Comparison of ENCODE assay signal across 1 cellular context in the genomic region with DNA sequence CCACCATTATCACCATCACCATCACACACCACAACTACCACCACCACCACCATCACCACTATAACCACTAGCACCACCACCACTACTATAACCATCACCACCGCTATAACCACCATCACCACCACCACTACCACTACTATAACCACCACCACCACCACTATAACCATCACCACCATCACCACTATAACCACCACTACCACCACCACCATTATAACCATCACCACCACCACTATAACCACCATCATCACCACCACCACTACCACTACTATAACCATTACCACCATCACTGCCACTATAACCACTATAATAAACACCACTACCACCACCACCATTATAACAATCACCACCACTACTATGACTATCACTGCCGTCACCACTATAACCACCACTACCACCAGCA.
TF ChIP-seq lines count a peak whose summit lies in the region.

No MANE protein-coding gene starts in this region.

TF ChIP-seq in IMR-90, 13 proteins besides CTCF, POLR2A, EP300 and RAD21:
- TF ChIP-seq FOS (IDR thresholded peaks at IDR 0.05; ENCODE audit: low read depth, low read length) = no peak
- TF ChIP-seq RFX5 (IDR thresholded peaks at IDR 0.05; ENCODE audit: low read depth, low read length) = no peak
- TF ChIP-seq, protein P1, sequence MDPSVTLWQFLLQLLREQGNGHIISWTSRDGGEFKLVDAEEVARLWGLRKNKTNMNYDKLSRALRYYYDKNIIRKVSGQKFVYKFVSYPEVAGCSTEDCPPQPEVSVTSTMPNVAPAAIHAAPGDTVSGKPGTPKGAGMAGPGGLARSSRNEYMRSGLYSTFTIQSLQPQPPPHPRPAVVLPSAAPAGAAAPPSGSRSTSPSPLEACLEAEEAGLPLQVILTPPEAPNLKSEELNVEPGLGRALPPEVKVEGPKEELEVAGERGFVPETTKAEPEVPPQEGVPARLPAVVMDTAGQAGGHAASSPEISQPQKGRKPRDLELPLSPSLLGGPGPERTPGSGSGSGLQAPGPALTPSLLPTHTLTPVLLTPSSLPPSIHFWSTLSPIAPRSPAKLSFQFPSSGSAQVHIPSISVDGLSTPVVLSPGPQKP (IDR thresholded peaks at IDR 0.05; ENCODE audit: borderline replicate concordance, low read depth, low read length) = no peak
- no peak for TF ChIP-seq NFE2L2 (IDR thresholded peaks at IDR 0.05; ENCODE audit: low read depth, low read length)
- TF ChIP-seq MXI1 (IDR thresholded peaks at IDR 0.05; ENCODE audit: borderline replicate concordance, low read depth, low read length) = no peak
- TF ChIP-seq MAFK (IDR thresholded peaks at IDR 0.05; ENCODE audit: low read depth, low read length) = no peak
- TF ChIP-seq RCOR1 (IDR thresholded peaks at IDR 0.05; ENCODE audit: insufficient replicate concordance, low read length) = no peak
- no peak for TF ChIP-seq BHLHE40 (IDR thresholded peaks at IDR 0.05; ENCODE audit: low read depth, low read length)
- TF ChIP-seq SMC3 (IDR thresholded peaks at IDR 0.05; ENCODE audit: low read depth, low read length) = no peak
- TF ChIP-seq MAZ (IDR thresholded peaks at IDR 0.05; ENCODE audit: borderline replicate concordance, low read depth, low read length) = no peak
- no peak for TF ChIP-seq CEBPB (IDR thresholded peaks at IDR 0.05; ENCODE audit: low read depth, low read length)
- no peak for TF ChIP-seq CHD1 (IDR thresholded peaks at IDR 0.05; ENCODE audit: low read depth, low read length)
- TF ChIP-seq, protein P2, sequence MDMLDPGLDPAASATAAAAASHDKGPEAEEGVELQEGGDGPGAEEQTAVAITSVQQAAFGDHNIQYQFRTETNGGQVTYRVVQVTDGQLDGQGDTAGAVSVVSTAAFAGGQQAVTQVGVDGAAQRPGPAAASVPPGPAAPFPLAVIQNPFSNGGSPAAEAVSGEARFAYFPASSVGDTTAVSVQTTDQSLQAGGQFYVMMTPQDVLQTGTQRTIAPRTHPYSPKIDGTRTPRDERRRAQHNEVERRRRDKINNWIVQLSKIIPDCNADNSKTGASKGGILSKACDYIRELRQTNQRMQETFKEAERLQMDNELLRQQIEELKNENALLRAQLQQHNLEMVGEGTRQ (IDR thresholded peaks at IDR 0.05; ENCODE audit: low read depth, low read length) = no peak
